Comparison of ENCODE assay signal across 26 cellular contexts in the genomic region with DNA sequence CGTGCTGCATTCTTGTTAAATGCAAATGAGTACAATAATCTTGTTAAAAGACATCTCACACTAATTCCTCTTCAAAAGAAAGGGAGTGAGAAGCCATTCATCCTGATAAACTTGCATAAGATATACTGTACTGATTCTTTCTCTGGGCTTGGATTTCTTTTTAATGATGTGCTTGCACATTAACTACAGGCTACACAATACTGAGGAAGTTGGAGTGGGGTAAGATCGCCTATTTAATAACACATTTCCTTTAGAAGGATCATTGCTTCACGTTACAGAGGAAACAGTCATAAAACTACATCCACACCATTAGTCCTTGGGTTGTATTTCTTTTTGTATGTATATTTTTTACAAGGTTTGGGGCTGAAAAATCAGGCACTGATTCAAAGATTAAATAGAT. TPM values are rescaled to one million over a fixed set of nuclear protein-coding genes. Genes with fewer than 3 reads are reported as not detected.
DNase-seq lines count a peak whose midpoint lies in the region; ATAC-seq lines count a peak whose summit lies in the region.
"Had no signal": no experiment of that assay in that cellular context is flagged by ENCODE, and none has a peak within 500 bp of the region (broad histone marks: within the 10 kb centered on the region; RNA-seq: fewer than 3 reads in every experiment).

No MANE protein-coding gene starts in this region.

- H3K4me3 ChIP-seq in subcutaneous abdominal adipose tissue (ENCODE audit: low read depth in 1 of 5, low read length in 5 of 5): no peak overlapping the region
- H3K4me3 ChIP-seq: BLaER1, esophagus muscularis mucosa, prostate gland, transverse colon had no signal

- H3K27me3 ChIP-seq in subcutaneous abdominal adipose tissue (ENCODE audit: control insufficient read depth in 5 of 5, insufficient read depth in 4 of 5, low read length in 5 of 5): no peaks in the 10 kb centered on the region
- H3K27me3 ChIP-seq: BLaER1, esophagus muscularis mucosa, transverse colon had no signal

- intact Hi-C loops in left colon (cut with DNase I, micrococcal nuclease): no loop called here

- peak; percentile 18 for ATAC-seq in left colon
- no peak for ATAC-seq in HG03565 (IDR thresholded peaks at IDR 0.05; ENCODE audit: unreplicated experiment)
- no peak for ATAC-seq in esophagus mucosa
- ATAC-seq: activated T-helper 17 cell treated with anti-CD3 and anti-CD28 coated beads, Interleukin-2, amount 50 U/mL, for 72 hours; sciatic nerve had no signal

- peak overlapping the region; percentile 47 for H3K27ac ChIP-seq in subcutaneous abdominal adipose tissue (ENCODE audit: low read depth, low read length)
- H3K27ac ChIP-seq: BLaER1, esophagus muscularis mucosa, prostate gland, transverse colon had no signal

- peaks cover 0 to 16% (median 2%) of the 10 kb centered on the region in 5 donors for H3K36me3 ChIP-seq in subcutaneous abdominal adipose tissue (ENCODE audit: control insufficient read depth in 5 of 5, insufficient read depth in 5 of 5, low read length in 5 of 5)
- H3K36me3 ChIP-seq: esophagus muscularis mucosa, prostate gland, transverse colon had no signal

- no peak overlapping the region for H3K9ac ChIP-seq in subcutaneous abdominal adipose tissue (ENCODE audit: low read length in 5 of 5)
- H3K9ac ChIP-seq: BLaER1, SK-N-SH had no signal

- peaks cover 0 to 19% (median 3%) of the 10 kb centered on the region in 5 donors for H3K4me1 ChIP-seq in subcutaneous abdominal adipose tissue (ENCODE audit: control insufficient read depth in 5 of 5, insufficient read depth in 5 of 5, low read length in 5 of 5)
- H3K4me1 ChIP-seq: prostate gland had no signal

- H3K9me3 ChIP-seq in subcutaneous abdominal adipose tissue (ENCODE audit: control insufficient read depth in 5 of 5, low read length in 5 of 5): no peaks in the 10 kb centered on the region
- H3K9me3 ChIP-seq: BLaER1, esophagus muscularis mucosa, prostate gland, SK-N-SH, transverse colon had no signal

- peak; percentile 36 for DNase-seq in SKM-1 treated with dmso at 0.1 percent for 144 hours (lab: John Stamatoyannopoulos, UW; ENCODE audit: unreplicated experiment)
- DNase-seq in SKM-1 (lab: John Stamatoyannopoulos, UW; ENCODE audit: unreplicated experiment): no peak
- peak; percentile 53 for DNase-seq in NCI-H69 (lab: John Stamatoyannopoulos, UW)
- DNase-seq in left colon: no peak
- DNase-seq in activated naive CD4-positive, alpha-beta T cell treated with anti-CD3 and anti-CD28 coated beads, Interleukin-2, amount 50 U/mL, for 16 hours: no peak
- DNase-seq: activated CD4-positive, alpha-beta memory T cell treated with anti-CD3 and anti-CD28 coated beads, Interleukin-2, amount 10 ng/mL, durations not matched to agents 7 days and 5 days; activated CD8-positive, alpha-beta memory T cell treated with anti-CD3 and anti-CD28 coated beads, Interleukin-2, amount 50 U/mL, for 4 hours; amniotic stem cell; DMS53; endodermal cell; foreskin fibroblast; H9; IMR-90; NCI-H1092 treated with DMSO at 0.1 percent for 48 hours; NCI-H1930; NCI-H526 treated with DMSO at 0.1 percent for 48 hours; SK-N-SH; transverse colon had no signal

RNA-seq across cellular contexts. Expression of gene NRIP1, which starts 36.6 kb away (rescaled TPM):
- total RNA-seq in left colon: 10 to 100 TPM; 78.5 to 82.9 TPM
- 52.2 TPM for total RNA-seq in esophagus mucosa

Comparison
In these comparisons a context has a peak if more than half of its experiments do, and no peak if none do; other contexts are left out.
1. DNase-seq: peak in SKM-1 treated with dmso at 0.1 percent for 144 hours (single experiment) and NCI-H69 (single experiment); none in SKM-1 (single experiment), left colon (0 of 2) and activated naive CD4-positive, alpha-beta T cell treated with anti-CD3 and anti-CD28 coated beads, Interleukin-2, amount 50 U/mL, for 16 hours (single experiment).